ENCODE assay signal across 8 cellular contexts in genomic region chr17:37610041-37610420, GRCh38. TPM values are rescaled to one million over a fixed set of nuclear protein-coding genes. Genes with fewer than 3 reads are reported as not detected.
A peak's percentile ranks its signal among the peaks of the same experiment; 100 is the strongest.
DNase-seq lines count a peak whose midpoint lies in the region; TF ChIP-seq lines count a peak whose summit lies in the region.
"Not testable (repeated sequence)": the region's sequence is repeated elsewhere in the genome, so short reads cannot be mapped to it uniquely, and the experiment has no call there.

No MANE protein-coding gene starts in this region.

- peak overlapping the region; percentile 91; the same call in 1 of the 2 replicates for H3K4me3 ChIP-seq in BJ (ENCODE audit: low read depth, low read length)
- H3K4me3 ChIP-seq in SJCRH30, result peak overlapping the region; percentile 91
- peak overlapping the region; percentile 76 to 88 for H3K4me3 ChIP-seq in duodenal mucosa (ENCODE audit: low read depth in 1 of 2, low read length in 2 of 2)
- peak overlapping the region; percentile 6 for H3K4me3 ChIP-seq in hepatocyte

- not testable (repeated sequence) for TF ChIP-seq CTCF in BJ (IDR thresholded peaks at IDR 0.05; ENCODE audit: insufficient read depth, low read depth, low read length); hepatocyte (IDR thresholded peaks at IDR 0.05; ENCODE audit: poor library complexity); nephron (IDR thresholded peaks at IDR 0.05; ENCODE audit: unreplicated experiment in 3 of 3)

- not testable (repeated sequence) for H3K36me3 ChIP-seq in BJ (ENCODE audit: control insufficient read depth, insufficient read depth, low read length); hepatocyte (replicated peaks; ENCODE audit: insufficient read depth, low read depth)
- H3K36me3 ChIP-seq in SJCRH30 (peaks cover 14% of the 10 kb centered on the region), duodenal mucosa (ENCODE audit: control insufficient read depth in 1 of 2, insufficient read depth in 2 of 2, low read length in 2 of 2) (peaks cover 5 to 26% of the 10 kb centered on the region in 2 donors)

- peak overlapping the region; percentile 59 to 63 for H3K9ac ChIP-seq in duodenal mucosa (ENCODE audit: low read depth in 1 of 2, low read length in 2 of 2)

- DNase-seq in BJ (ENCODE audit: low read depth); SJCRH30; activated naive CD4-positive, alpha-beta T cell treated with anti-CD3 and anti-CD28 coated beads, Interleukin-2, amount 10 ng/mL, durations not matched to agents 7 days and 5 days; hepatocyte (ENCODE audit: low spot score): not testable (repeated sequence)
- DNase-seq in HK-2 (ENCODE audit: unreplicated experiment), result peak; percentile 3

- H3K27ac Mint-ChIP-seq in activated naive CD4-positive, alpha-beta T cell treated with anti-CD3 and anti-CD28 coated beads, Interleukin-2, amount 10 ng/mL, durations not matched to agents 7 days and 5 days, result peak overlapping the region; percentile 88
- peak overlapping the region; percentile 99 to 100 (median 99) for H3K27ac Mint-ChIP-seq in nephron
- H3K27ac Mint-ChIP-seq in stimulated activated naive CD8-positive, alpha-beta T cell treated with anti-CD3 and anti-CD28 coated beads, Interleukin-15, Interleukin-2, amounts not matched to agents 100 ng/mL and 50 ng/mL, for 24 hours, result not testable (repeated sequence)

- H2AFZ ChIP-seq in hepatocyte, result peak overlapping the region; percentile 33

- peak overlapping the region; percentile 72 for H3K4me2 ChIP-seq in hepatocyte

- peak overlapping the region; percentile 85 for H3K27ac ChIP-seq in SJCRH30
- not testable (repeated sequence) for H3K27ac ChIP-seq in duodenal mucosa (ENCODE audit: low read depth, low read length)
- H3K27ac ChIP-seq in hepatocyte, result peak overlapping the region; percentile 74

- H4K20me1 ChIP-seq in hepatocyte (ENCODE audit: insufficient read depth, poor library complexity, severe bottlenecking), result not testable (repeated sequence)

- H3K36me3 Mint-ChIP-seq in activated naive CD4-positive, alpha-beta T cell treated with anti-CD3 and anti-CD28 coated beads, Interleukin-2, amount 10 ng/mL, durations not matched to agents 7 days and 5 days, result peaks cover 29% of the 10 kb centered on the region
- peaks cover 42% of the 10 kb centered on the region for H3K36me3 Mint-ChIP-seq in nephron (ENCODE audit: low read depth)
- peaks cover 23% of the 10 kb centered on the region for H3K36me3 Mint-ChIP-seq in stimulated activated naive CD8-positive, alpha-beta T cell treated with anti-CD3 and anti-CD28 coated beads, Interleukin-15, Interleukin-2, amounts not matched to agents 100 ng/mL and 50 ng/mL, for 24 hours (ENCODE audit: low read depth)

- H3K4me1 Mint-ChIP-seq in activated naive CD4-positive, alpha-beta T cell treated with anti-CD3 and anti-CD28 coated beads, Interleukin-2, amount 10 ng/mL, durations not matched to agents 7 days and 5 days, result peaks cover 30% of the 10 kb centered on the region
- H3K4me1 Mint-ChIP-seq in nephron, result peaks cover 23% of the 10 kb centered on the region
- peaks cover 33% of the 10 kb centered on the region for H3K4me1 Mint-ChIP-seq in stimulated activated naive CD8-positive, alpha-beta T cell treated with anti-CD3 and anti-CD28 coated beads, Interleukin-15, Interleukin-2, amounts not matched to agents 100 ng/mL and 50 ng/mL, for 24 hours (ENCODE audit: low read depth)

- POLR2A ChIA-PET in BJ (lab: Charles Lee), result interaction anchor here (0.6 kb wide), 1 partner anchor 47 kb away, joined by 3 read pairs; no protein-coding TSS in a partner anchor

- not testable (repeated sequence) for H3K4me1 ChIP-seq in SJCRH30; duodenal mucosa (ENCODE audit: control insufficient read depth in 1 of 2, insufficient read depth in 2 of 2, low read length in 2 of 2); hepatocyte (ENCODE audit: insufficient read depth)

- H3K27me3 Mint-ChIP-seq in activated naive CD4-positive, alpha-beta T cell treated with anti-CD3 and anti-CD28 coated beads, Interleukin-2, amount 10 ng/mL, durations not matched to agents 7 days and 5 days; nephron (ENCODE audit: low read depth); stimulated activated naive CD8-positive, alpha-beta T cell treated with anti-CD3 and anti-CD28 coated beads, Interleukin-15, Interleukin-2, amounts not matched to agents 100 ng/mL and 50 ng/mL, for 24 hours: not testable (repeated sequence)

- H3K4me3 Mint-ChIP-seq in activated naive CD4-positive, alpha-beta T cell treated with anti-CD3 and anti-CD28 coated beads, Interleukin-2, amount 10 ng/mL, durations not matched to agents 7 days and 5 days, result peak overlapping the region; percentile 72
- H3K4me3 Mint-ChIP-seq in nephron, result peak overlapping the region; percentile 89 to 98 (median 90)
- peak overlapping the region; percentile 94 for H3K4me3 Mint-ChIP-seq in stimulated activated naive CD8-positive, alpha-beta T cell treated with anti-CD3 and anti-CD28 coated beads, Interleukin-15, Interleukin-2, amounts not matched to agents 100 ng/mL and 50 ng/mL, for 24 hours

- 99% methylated on average over 5 of the region's 5 CpGs for WGBS in hepatocyte (ENCODE audit: low lambda C conversion rate, missing lambda C conversion rate)

- peaks cover 35% of the 10 kb centered on the region for H3K79me2 ChIP-seq in hepatocyte

- CTCF ChIA-PET in BJ (lab: Yijun Ruan, JAX), result interaction anchor here (0.6 to 3.4 kb wide), 6 partner anchors 17 to 1849 kb away, joined by 3 to 12 read pairs (median 3); no protein-coding TSS in a partner anchor
- CTCF ChIA-PET in activated naive CD4-positive, alpha-beta T cell treated with anti-CD3 and anti-CD28 coated beads, Interleukin-2, amount 10 ng/mL, durations not matched to agents 7 days and 5 days (lab: Charles Lee), result interaction anchor here (1.0 to 2.2 kb wide), 2 partner anchors 18 to 40 kb away, joined by 3 to 5 read pairs; no protein-coding TSS in a partner anchor

- H3K9me3 Mint-ChIP-seq in activated naive CD4-positive, alpha-beta T cell treated with anti-CD3 and anti-CD28 coated beads, Interleukin-2, amount 10 ng/mL, durations not matched to agents 7 days and 5 days; nephron; stimulated activated naive CD8-positive, alpha-beta T cell treated with anti-CD3 and anti-CD28 coated beads, Interleukin-15, Interleukin-2, amounts not matched to agents 100 ng/mL and 50 ng/mL, for 24 hours: not testable (repeated sequence)

- not testable (repeated sequence) for H3K9me2 ChIP-seq in hepatocyte (replicated peaks; ENCODE audit: insufficient read depth)

- not testable (repeated sequence) for H3K27me3 ChIP-seq in BJ (ENCODE audit: control insufficient read depth, insufficient read depth, low read length); SJCRH30; duodenal mucosa (ENCODE audit: control insufficient read depth in 1 of 2, insufficient read depth in 2 of 2, low read length in 2 of 2); hepatocyte

- not testable (repeated sequence) for H3K9me3 ChIP-seq in SJCRH30 (replicated peaks); duodenal mucosa (ENCODE audit: control insufficient read depth in 1 of 2, low read length in 2 of 2); hepatocyte (ENCODE audit: low read depth)

RNA-seq across cellular contexts. Expression of gene SYNRG, which starts 0.8 kb away (rescaled TPM):
- 10.2 and 13.1 TPM in 2 replicates for polyA plus RNA-seq in BJ (2011; rRNA removed)
- 16.8 and 26.0 TPM in 2 replicates for polyA minus RNA-seq in BJ (2011; rRNA and poly(A)+ RNA removed)
- total RNA-seq in SJCRH30 (2014; rRNA removed; shearing (Covaris generic)), result 14.8 and 16.5 TPM in 2 replicates
- 21.6 and 27.0 TPM in 2 replicates for total RNA-seq in hepatocyte
- 19.6 and 20.7 TPM in 2 replicates for polyA plus RNA-seq in hepatocyte

RNA-seq across cellular contexts. Expression of gene DDX52, which starts 33.2 kb away (rescaled TPM):
- polyA plus RNA-seq in BJ (2011; rRNA removed) (14.7 and 24.4 TPM in 2 replicates), hepatocyte (28.8 and 31.0 TPM in 2 replicates)
- 10.1 and 11.3 TPM in 2 replicates for polyA minus RNA-seq in BJ (2011; rRNA and poly(A)+ RNA removed)
- 29.6 and 32.1 TPM in 2 replicates for total RNA-seq in SJCRH30 (2014; rRNA removed; shearing (Covaris generic))
- total RNA-seq in hepatocyte, result 44.0 and 45.7 TPM in 2 replicates

Comparison
In these comparisons a context has a peak if more than half of its experiments do, and no peak if none do; other contexts are left out.
1. H3K4me3 ChIP-seq: peak in every context shown above with its lines; median percentile 91 in BJ; 91 in SJCRH30; 82 in duodenal mucosa; 6 in hepatocyte.